ENCODE assay signal across 1 cellular context in the genomic region with DNA sequence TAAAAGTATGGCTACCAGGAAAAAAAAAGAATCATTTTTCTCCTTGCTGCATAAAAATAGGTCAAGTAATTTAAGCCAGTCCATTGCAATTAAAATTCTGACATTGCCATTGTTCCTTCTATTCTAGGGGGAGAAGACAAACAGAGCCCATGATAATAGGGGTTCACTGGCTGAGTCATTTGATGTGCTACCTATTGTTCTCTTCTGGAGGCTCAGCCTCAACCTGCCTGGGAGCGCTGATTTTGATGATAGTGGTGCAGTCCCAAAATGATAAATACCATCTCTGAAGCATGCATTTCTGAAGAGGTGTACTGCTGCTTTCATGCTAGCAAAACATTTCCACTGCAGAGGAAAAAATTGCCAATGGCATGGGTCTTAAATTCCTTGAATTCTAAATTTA.
TF ChIP-seq lines count a peak whose summit lies in the region.

No MANE protein-coding gene starts in this region.

TF ChIP-seq in IMR-90, 13 proteins besides CTCF, POLR2A, EP300 and RAD21:
- TF ChIP-seq RFX5 (IDR thresholded peaks at IDR 0.05; ENCODE audit: low read depth, low read length) (no peak), MXI1 (IDR thresholded peaks at IDR 0.05; ENCODE audit: borderline replicate concordance, low read depth, low read length) (no peak), MAZ (IDR thresholded peaks at IDR 0.05; ENCODE audit: borderline replicate concordance, low read depth, low read length) (no peak), MAFK (IDR thresholded peaks at IDR 0.05; ENCODE audit: low read depth, low read length) (no peak), FOS (IDR thresholded peaks at IDR 0.05; ENCODE audit: low read depth, low read length) (no peak), SMC3 (IDR thresholded peaks at IDR 0.05; ENCODE audit: low read depth, low read length) (no peak)
- TF ChIP-seq, protein P1, sequence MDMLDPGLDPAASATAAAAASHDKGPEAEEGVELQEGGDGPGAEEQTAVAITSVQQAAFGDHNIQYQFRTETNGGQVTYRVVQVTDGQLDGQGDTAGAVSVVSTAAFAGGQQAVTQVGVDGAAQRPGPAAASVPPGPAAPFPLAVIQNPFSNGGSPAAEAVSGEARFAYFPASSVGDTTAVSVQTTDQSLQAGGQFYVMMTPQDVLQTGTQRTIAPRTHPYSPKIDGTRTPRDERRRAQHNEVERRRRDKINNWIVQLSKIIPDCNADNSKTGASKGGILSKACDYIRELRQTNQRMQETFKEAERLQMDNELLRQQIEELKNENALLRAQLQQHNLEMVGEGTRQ (IDR thresholded peaks at IDR 0.05; ENCODE audit: low read depth, low read length) = no peak
